In the genomic region with DNA sequence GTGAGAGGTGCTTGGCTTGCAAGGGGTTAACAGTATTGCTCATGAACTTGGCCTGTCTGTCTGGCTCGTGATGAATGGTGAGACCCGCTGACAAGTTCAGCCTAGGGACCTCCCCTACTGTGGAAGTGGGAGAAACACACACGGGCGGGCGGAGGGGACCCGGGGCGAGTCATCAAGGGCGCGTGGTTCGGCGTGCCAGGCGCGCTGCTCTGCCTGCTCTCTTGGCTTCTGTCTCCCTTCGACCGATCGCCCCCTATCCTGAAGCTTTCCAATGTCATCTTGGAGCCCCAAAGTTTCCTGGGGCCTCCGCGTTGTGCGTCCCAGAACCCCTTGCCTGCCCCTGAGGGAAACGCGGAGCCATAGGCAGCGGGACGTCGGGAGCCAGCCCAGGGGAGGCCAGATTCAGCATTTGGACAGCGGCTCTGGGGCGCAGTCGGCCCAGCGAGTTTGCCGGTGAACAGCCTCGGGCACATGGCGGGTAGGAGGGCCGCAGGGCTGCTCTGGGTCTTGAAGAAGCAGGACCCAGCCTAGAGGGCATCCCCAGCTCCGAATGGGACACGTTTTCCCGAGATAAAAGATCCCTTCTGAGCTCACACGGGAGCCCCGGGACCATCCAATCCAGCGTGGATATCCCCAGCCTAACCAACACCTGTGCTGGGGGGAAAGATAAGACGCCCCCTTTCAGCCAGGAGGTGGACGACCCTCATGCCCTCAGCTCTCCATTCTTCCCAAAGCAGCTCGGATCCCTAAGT, we compare ENCODE assay signal across 9 cellular contexts. TPM values are rescaled to one million over a fixed set of nuclear protein-coding genes. Genes with fewer than 3 reads are reported as not detected.
A peak's percentile ranks its signal among the peaks of the same experiment; 100 is the strongest.
DNase-seq lines count a peak whose midpoint lies in the region; ATAC-seq and TF ChIP-seq lines count a peak whose summit lies in the region.
"Had no signal": no experiment of that assay in that cellular context is flagged by ENCODE, and none has a peak within 500 bp of the region (broad histone marks: within the 10 kb centered on the region; RNA-seq: fewer than 3 reads in every experiment).

No MANE protein-coding gene starts in this region.

- peaks cover 10% of the 10 kb centered on the region for H4K20me1 ChIP-seq in osteoblast (ENCODE audit: insufficient read depth, low read length)

- intact Hi-C loops in aorta (cut with DNase I): no loop called here

- no peaks in the 10 kb centered on the region for H3K36me3 ChIP-seq in osteoblast (ENCODE audit: insufficient read depth, low read length)
- H3K36me3 ChIP-seq in aorta (ENCODE audit: control insufficient read depth in 1 of 2, insufficient read depth in 2 of 2, low read length in 1 of 2): no peaks in the 10 kb centered on the region

- no peak overlapping the region for H3K4me2 ChIP-seq in osteoblast (ENCODE audit: insufficient read depth, low read length)

- H2AFZ ChIP-seq in osteoblast (ENCODE audit: low read length): no peak overlapping the region

- no peak for TF ChIP-seq CTCF in osteoblast (IDR thresholded peaks at IDR 0.05; ENCODE audit: extremely low read depth, low read depth, low read length)

- H3K27ac ChIP-seq in osteoblast (ENCODE audit: low read depth, low read length) (no peak overlapping the region), aorta (ENCODE audit: low read depth in 1 of 2, low read length in 2 of 2) (no peak overlapping the region)
- H3K27ac ChIP-seq: 22Rv1 had no signal

- H3K4me1 ChIP-seq in osteoblast (ENCODE audit: insufficient read depth, low read length) (no peaks in the 10 kb centered on the region), aorta (ENCODE audit: control insufficient read depth in 1 of 2, insufficient read depth in 2 of 2, low read length in 2 of 2) (no peaks in the 10 kb centered on the region)

- peak; percentile 36 for ATAC-seq in esophagus mucosa
- ATAC-seq in aorta (ENCODE audit: low FRiP score): no peak
- ATAC-seq in GM18873 (IDR thresholded peaks at IDR 0.05; ENCODE audit: low FRiP score, unreplicated experiment): no peak

- H3K27me3 ChIP-seq in osteoblast (ENCODE audit: insufficient read depth, low read length) (peaks cover 96% of the 10 kb centered on the region), aorta (ENCODE audit: control insufficient read depth in 1 of 2, insufficient read depth in 2 of 2, low read length in 1 of 2) (no peaks in the 10 kb centered on the region)

- DNase-seq in DMS53 (lab: John Stamatoyannopoulos, UW): peak; percentile 67
- no peak for DNase-seq in DMS53 treated with DMSO at 0.1 percent for 48 hours (lab: John Stamatoyannopoulos, UW; ENCODE audit: unreplicated experiment)
- peak; percentile 60 for DNase-seq in NOMO-1 treated with DMSO at 0.1 percent for 48 hours (lab: John Stamatoyannopoulos, UW; ENCODE audit: unreplicated experiment)
- peak; percentile 49 for DNase-seq in activated T-cell treated with anti-CD3 and anti-CD28 coated beads for 48 hours (ENCODE audit: low read depth)
- peak; percentile 100 for DNase-seq in osteoblast (ENCODE audit: insufficient read length, low spot score, missing footprints)
- DNase-seq in aorta: peak; percentile 73 to 91

- no peaks in the 10 kb centered on the region for H3K79me2 ChIP-seq in osteoblast (ENCODE audit: insufficient read depth, low read length)

- no peaks in the 10 kb centered on the region for H3K9me3 ChIP-seq in osteoblast (ENCODE audit: low read depth, low read length)
- H3K9me3 ChIP-seq in aorta (ENCODE audit: control insufficient read depth, low read length): no peaks in the 10 kb centered on the region

- WGBS in aorta, 2 donors: 5 to 7% methylated on average over 41 of the region's 41 CpGs

- H3K4me3 ChIP-seq in osteoblast (ENCODE audit: insufficient read depth, low read length): no peak overlapping the region
- no peak overlapping the region for H3K4me3 ChIP-seq in aorta (ENCODE audit: low read length in 2 of 2)

RNA-seq across cellular contexts. Expression of gene POLG, which starts 27.0 kb away (rescaled TPM):
- 34.6 TPM for total RNA-seq in esophagus mucosa
- 50.7 and 61.2 TPM in 2 replicates for total RNA-seq in osteoblast
- 10 to 100 TPM; 55.6 to 59.2 TPM for total RNA-seq in aorta
- 10 to 100 TPM; 18.4 to 61.9 TPM for polyA plus RNA-seq in aorta
